Comparison of ENCODE assay signal across 1 cellular context in genomic region chr13:64798422-64798821, GRCh38.
TF ChIP-seq lines count a peak whose summit lies in the region.

No MANE protein-coding gene starts in this region.

TF ChIP-seq in GM23338, 12 proteins besides CTCF, POLR2A, EP300 and RAD21 (continued from another document):
- no peak for TF ChIP-seq ZNF462 (CRISPR knock-in tag; IDR thresholded peaks at IDR 0.05)
